ENCODE assay signal across 8 cellular contexts in genomic region chr9:1837453-1838084, GRCh38.
DNase-seq lines count a peak whose midpoint lies in the region; ATAC-seq and TF ChIP-seq lines count a peak whose summit lies in the region.

No MANE protein-coding gene starts in this region.

- H3K4me3 ChIP-seq in OCI-LY7 (ENCODE audit: low read depth, low read length, poor library complexity, severe bottlenecking), result no peak overlapping the region
- H3K4me3 ChIP-seq in uterus, result no peak overlapping the region
- H3K4me3 ChIP-seq in psoas muscle, result no peak overlapping the region

- CTCF ChIA-PET in OCI-LY7 (lab: Charles Lee; ENCODE audit: unreplicated experiment), result interaction anchor here (0.6 kb wide), 1 partner anchor 1262 kb away, joined by 3 read pairs; no protein-coding TSS in a partner anchor

- TF ChIP-seq CTCF in OCI-LY7 (conservative IDR thresholded peaks at IDR 0.05; ENCODE audit: low read length), result peak; percentile 71
- TF ChIP-seq CTCF in uterus (IDR thresholded peaks at IDR 0.05), result peak in 2 of 4 experiments; percentile 18 to 33
- no peak for TF ChIP-seq CTCF in psoas muscle (IDR thresholded peaks at IDR 0.05)

- no peaks in the 10 kb centered on the region for H3K9me3 ChIP-seq in OCI-LY7 (ENCODE audit: low read length)
- no peaks in the 10 kb centered on the region for H3K9me3 ChIP-seq in uterus
- H3K9me3 ChIP-seq in psoas muscle, result no peaks in the 10 kb centered on the region

- no peaks in the 10 kb centered on the region for H3K36me3 ChIP-seq in OCI-LY7 (ENCODE audit: insufficient read depth, low read length)
- H3K36me3 ChIP-seq in uterus, result no peaks in the 10 kb centered on the region
- no peaks in the 10 kb centered on the region for H3K36me3 ChIP-seq in psoas muscle (ENCODE audit: insufficient read depth in 1 of 2, low read depth in 1 of 2)

- no peak overlapping the region for H2AFZ ChIP-seq in OCI-LY7 (ENCODE audit: low read length)

- H3K27me3 ChIP-seq in uterus (no peaks in the 10 kb centered on the region), psoas muscle (ENCODE audit: insufficient read depth in 3 of 3, low read length in 2 of 3) (no peaks in the 10 kb centered on the region)

- no peaks in the 10 kb centered on the region for H4K20me1 ChIP-seq in OCI-LY7 (ENCODE audit: insufficient read depth, low read length)

- no TSS peak for BruUV-seq in OCI-LY7 (replicated peaks; lab: Mats Ljungman, UMichigan)

- H3K4me1 ChIP-seq in OCI-LY7 (ENCODE audit: insufficient read depth, low read length, poor library complexity, severe bottlenecking) (no peaks in the 10 kb centered on the region), uterus (no peaks in the 10 kb centered on the region), psoas muscle (no peaks in the 10 kb centered on the region)

- H3K27ac ChIP-seq in OCI-LY7 (ENCODE audit: low read depth, low read length, poor library complexity, severe bottlenecking) (no peak overlapping the region), uterus (no peak overlapping the region), psoas muscle (no peak overlapping the region)

- WGBS in psoas muscle, 3 donors, result 45% methylated on average over 6 of the region's 6 CpGs

- H3K9me2 ChIP-seq in OCI-LY7 (ENCODE audit: insufficient read depth, low read length), result no peaks in the 10 kb centered on the region

- ATAC-seq in GM18861 (IDR thresholded peaks at IDR 0.05; ENCODE audit: unreplicated experiment) (peak; percentile 84), HG03378 (IDR thresholded peaks at IDR 0.05; ENCODE audit: unreplicated experiment) (peak; percentile 72), GM18870 (IDR thresholded peaks at IDR 0.05; ENCODE audit: unreplicated experiment) (no peak), psoas muscle (no peak)

- intact Hi-C loops in OCI-LY7 (cut with micrococcal nuclease; ENCODE audit: unreplicated experiment) (no loop called here), uterus (cut with DNase I; ENCODE audit: low total_unique reads) (no loop called here), psoas muscle (cut with DNase I) (no loop called here)

- H3K79me2 ChIP-seq in OCI-LY7 (ENCODE audit: insufficient read depth, low read depth, low read length), result no peaks in the 10 kb centered on the region

- H3K4me2 ChIP-seq in OCI-LY7 (ENCODE audit: low read length), result no peak overlapping the region

- no peak for TF ChIP-seq POLR2A in uterus (IDR thresholded peaks at IDR 0.05)

- POLR2A ChIA-PET in OCI-LY7 (lab: Charles Lee), result interaction anchor here (0.7 to 0.9 kb wide), 2 partner anchors 12 to 287 kb away, joined by 3 to 4 read pairs; no protein-coding TSS in a partner anchor

- DNase-seq in D341Med (ENCODE audit: low spot score) (peak; percentile 66), OCI-LY7 (ENCODE audit: low spot score) (peak; percentile 29), glomerular visceral epithelial cell (ENCODE audit: extremely low spot score) (peak; percentile 3), uterus (no peak), psoas muscle (no peak)

Comparison
In these comparisons a context has a peak if more than half of its experiments do, and no peak if none do; other contexts are left out.
1. DNase-seq: peak in D341Med (single experiment), OCI-LY7 (single experiment) and glomerular visceral epithelial cell (single experiment); none in uterus (0 of 2) and psoas muscle (0 of 2).
2. ATAC-seq: peak in GM18861 (single experiment) and HG03378 (single experiment); none in GM18870 (single experiment) and psoas muscle (0 of 4).